Comparison of ENCODE assay signal across 18 cellular contexts in the genomic region with DNA sequence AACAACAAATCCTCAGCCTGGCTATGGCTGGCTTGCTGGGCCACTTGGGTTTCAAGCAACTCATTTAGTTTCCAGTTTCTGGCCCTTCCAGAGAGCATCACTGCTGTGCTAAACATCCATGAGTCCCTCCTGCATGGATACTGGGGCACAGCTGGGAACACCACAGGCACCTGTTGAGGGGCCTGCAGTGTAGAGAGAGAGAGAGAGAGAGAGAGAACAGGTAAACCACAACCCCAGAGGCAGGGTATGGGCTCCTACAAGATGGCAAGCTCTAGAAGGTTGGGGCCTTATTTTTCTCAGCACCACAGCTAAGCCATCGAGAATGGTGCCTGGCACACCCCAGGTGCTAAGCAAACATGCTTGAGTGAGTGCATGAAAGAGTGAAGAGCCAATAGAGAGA.
DNase-seq lines count a peak whose midpoint lies in the region.
"Had no signal": no experiment of that assay in that cellular context is flagged by ENCODE, and none has a peak within 500 bp of the region (broad histone marks: within the 10 kb centered on the region; RNA-seq: fewer than 3 reads in every experiment).

No MANE protein-coding gene starts in this region.

- no peak overlapping the region for H2AK5ac ChIP-seq in neuronal stem cell (ENCODE audit: low read depth, low read length)

- no peak overlapping the region for H4K91ac ChIP-seq in neuronal stem cell (ENCODE audit: low read depth, low read length, poor library complexity)

- no peak overlapping the region for H3K4me3 ChIP-seq in neuronal stem cell (ENCODE audit: low read length in 2 of 2)
- H3K4me3 ChIP-seq: A549, GM23248 had no signal

- H3K9me3 ChIP-seq in neuronal stem cell (replicated peaks in 1 of 2; ENCODE audit: control insufficient read depth in 2 of 2, insufficient read depth in 1 of 2, low read depth in 1 of 2, low read length in 2 of 2): peaks cover 0 to 5% of the 10 kb centered on the region in 2 donors
- H3K9me3 ChIP-seq: Caco-2 had no signal

- H3K36me3 ChIP-seq in neuronal stem cell (replicated peaks in 1 of 2; ENCODE audit: control insufficient read depth in 2 of 2, insufficient read depth in 2 of 2, low read length in 2 of 2): no peaks in the 10 kb centered on the region

- peaks cover 0 to 9% (median 0%) of the 10 kb centered on the region in 3 experiments for H3K27me3 ChIP-seq in neuronal stem cell (ENCODE audit: control insufficient read depth in 3 of 3, insufficient read depth in 3 of 3, low read depth in 1 of 3, low read length in 3 of 3)

- no peak overlapping the region for H3K23ac ChIP-seq in neuronal stem cell (ENCODE audit: low read depth, low read length, poor library complexity)

- H3K27ac ChIP-seq in neuronal stem cell (replicated peaks; ENCODE audit: low read length): no peak overlapping the region
- H3K27ac ChIP-seq: 22Rv1, C4-2B, GM23248 had no signal

- H2BK15ac ChIP-seq in neuronal stem cell (ENCODE audit: low read length): peak overlapping the region; percentile 40

- WGBS in neuronal stem cell (ENCODE audit: extremely low coverage in 2 of 2, insufficient read length in 2 of 2, insufficient replicate concordance in 1 of 2), 2 donors: no CpG with 5 or more reads among the region's 1 CpG

- H4K8ac ChIP-seq in neuronal stem cell (ENCODE audit: low read depth, low read length): no peak overlapping the region

- no peak overlapping the region for H3K4me2 ChIP-seq in neuronal stem cell (ENCODE audit: insufficient read depth, low read length, poor library complexity, severe bottlenecking)
- H3K4me2 ChIP-seq: A549 had no signal

- no peaks in the 10 kb centered on the region for H3K79me1 ChIP-seq in neuronal stem cell (ENCODE audit: low read depth, low read length)

- H3K4me1 ChIP-seq in neuronal stem cell (ENCODE audit: control insufficient read depth in 2 of 2, insufficient read depth in 1 of 2, low read depth in 1 of 2, low read length in 2 of 2): peaks cover 0 to 15% of the 10 kb centered on the region in 2 donors
- H3K4me1 ChIP-seq: Caco-2 had no signal

- peak overlapping the region; percentile 77 for H3K18ac ChIP-seq in neuronal stem cell (ENCODE audit: low read length)

- H3K9ac ChIP-seq in neuronal stem cell (ENCODE audit: low read depth, low read length, poor library complexity): no peak overlapping the region
- H3K9ac ChIP-seq: GM23248 had no signal

- no peak overlapping the region for H3K4ac ChIP-seq in neuronal stem cell (ENCODE audit: low read length)

- H2BK120ac ChIP-seq in neuronal stem cell (ENCODE audit: low read depth, low read length): no peak overlapping the region

- no peak overlapping the region for H2BK5ac ChIP-seq in neuronal stem cell (ENCODE audit: low read length)

- no peak overlapping the region for H2BK12ac ChIP-seq in neuronal stem cell (ENCODE audit: low read length)

- H3K14ac ChIP-seq in neuronal stem cell (ENCODE audit: low read length): no peak overlapping the region

- H2AFZ ChIP-seq in neuronal stem cell (ENCODE audit: low read length): no peak overlapping the region
- H2AFZ ChIP-seq: GM23248 had no signal

- peak in 2 of 3 experiments; percentile 24 to 63 for DNase-seq in NCI-H1417 (lab: John Stamatoyannopoulos, UW)
- DNase-seq in NCI-H1417 treated with DMSO at 0.1 percent for 48 hours (lab: John Stamatoyannopoulos, UW): no peak
- DNase-seq in NCI-H2227 treated with DMSO at 0.1 percent for 48 hours (lab: John Stamatoyannopoulos, UW): peak; percentile 62
- no peak for DNase-seq in NCI-H2227 (lab: John Stamatoyannopoulos, UW; ENCODE audit: unreplicated experiment)
- no peak for DNase-seq in neuronal stem cell (ENCODE audit: low spot score)
- DNase-seq in DMS53 (lab: John Stamatoyannopoulos, UW): no peak
- DNase-seq in NCI-H446 (lab: John Stamatoyannopoulos, UW): no peak
- DNase-seq: AML-193; Caco-2; CD4-positive, alpha-beta T cell; DMS79; GDM1; GM23248; HCEC 1CT; HFFc6 had no signal

Comparison
In these comparisons a context has a peak if more than half of its experiments do, and no peak if none do; other contexts are left out.
1. DNase-seq: peak in NCI-H1417 (2 of 3) and NCI-H2227 treated with DMSO at 0.1 percent for 48 hours (single experiment); none in NCI-H1417 treated with DMSO at 0.1 percent for 48 hours (single experiment), NCI-H2227 (single experiment), neuronal stem cell (single experiment), DMS53 (single experiment) and NCI-H446 (0 of 2).